In the genomic region with DNA sequence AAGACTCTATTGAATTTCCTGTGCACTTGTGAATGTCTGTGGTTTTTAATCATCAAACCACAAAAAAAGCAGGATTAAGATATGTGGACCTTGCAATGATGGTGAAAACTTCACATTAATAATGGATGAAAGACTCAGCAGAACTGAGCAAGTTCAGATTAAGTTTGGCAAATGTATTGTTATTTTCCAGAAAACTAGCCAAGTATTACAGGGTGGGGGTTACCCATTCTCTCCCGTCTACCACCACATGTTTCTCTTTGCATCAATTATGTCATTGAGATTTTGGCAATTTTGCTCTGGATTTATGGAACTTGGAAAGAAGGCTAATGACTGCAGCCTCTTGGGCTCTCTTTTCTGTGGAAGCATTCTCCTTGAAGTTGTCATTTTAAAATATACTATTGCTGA, we compare ENCODE assay signal across 27 cellular contexts.
A peak's percentile ranks its signal among the peaks of the same experiment; 100 is the strongest.
DNase-seq lines count a peak whose midpoint lies in the region; TF ChIP-seq lines count a peak whose summit lies in the region.
"Had no signal": no experiment of that assay in that cellular context is flagged by ENCODE, and none has a peak within 500 bp of the region (broad histone marks: within the 10 kb centered on the region; RNA-seq: fewer than 3 reads in every experiment).

No MANE protein-coding gene starts in this region.

- no peaks in the 10 kb centered on the region for H3K79me2 ChIP-seq in fibroblast of lung (ENCODE audit: control insufficient read depth, insufficient read depth, low read length)

- no peaks in the 10 kb centered on the region for H3K27me3 ChIP-seq in fibroblast of lung (ENCODE audit: control insufficient read depth, insufficient read depth, low read length)
- H3K27me3 ChIP-seq: colonic mucosa, ovary, thyroid gland had no signal

- no peak overlapping the region for H3K27ac ChIP-seq in fibroblast of lung (ENCODE audit: insufficient read depth, low read length)
- H3K27ac ChIP-seq: colonic mucosa, ovary, RWPE1, thyroid gland had no signal

- no peaks in the 10 kb centered on the region for H3K9me3 ChIP-seq in fibroblast of lung (ENCODE audit: control insufficient read depth, insufficient read depth, low read depth, low read length)
- H3K9me3 ChIP-seq: colonic mucosa, thyroid gland had no signal

- no peaks in the 10 kb centered on the region for H3K36me3 ChIP-seq in fibroblast of lung (ENCODE audit: control insufficient read depth, insufficient read depth, low read length)
- H3K36me3 ChIP-seq: colonic mucosa, ovary, thyroid gland had no signal

- no peak overlapping the region for H3K9ac ChIP-seq in fibroblast of lung (ENCODE audit: insufficient read depth, low read length)

- in situ Hi-C loops in ACHN (cut with HindIII; ENCODE audit: low pct_ligation_motif_present, low pct_unique_long_range_greater_than_20kb, low sequenced_read_pairs) = no loop called here

- no peaks in the 10 kb centered on the region for H3K4me1 ChIP-seq in fibroblast of lung (ENCODE audit: control insufficient read depth, extremely low read depth, insufficient read depth, low read length)
- H3K4me1 ChIP-seq: colonic mucosa, thyroid gland had no signal

- DNase-seq in EL (peak; percentile 41), RPMI7951 (ENCODE audit: low read depth) (peak; percentile 78), fibroblast of lung (ENCODE audit: low read depth in 2 of 2) (peak; percentile 62 to 98), non-pigmented ciliary epithelial cell (ENCODE audit: low read depth) (peak; percentile 65), GF-D8 (lab: John Stamatoyannopoulos, UW) (no peak), ACHN (no peak)
- DNase-seq in stimulated activated CD8-positive, alpha-beta memory T cell treated with anti-CD3 and anti-CD28 coated beads, Interleukin-4, amount 100 ng/mL, for 48 hours = no peak
- no peak for DNase-seq in stimulated activated CD4-positive, alpha-beta T cell treated with anti-CD3 and anti-CD28 coated beads, Interleukin-2, amount 100 ng/mL, for 48 hours
- DNase-seq: activated naive CD4-positive, alpha-beta T cell treated with anti-CD3 and anti-CD28 coated beads for 36 hours; activated T-cell treated with anti-CD3 and anti-CD28 coated beads, Interleukin-2, amount 50 U/mL, for 48 hours; anterior cingulate cortex; CD4-positive, alpha-beta memory T cell; colonic mucosa; DMS53; endodermal cell; H9; Karpas-422; mesendoderm; naive thymus-derived CD4-positive, alpha-beta T cell; NCI-H1105; NCI-H2107; NCI-H510A treated with DMSO at 0.1 percent for 48 hours; ovary; stimulated activated naive CD4-positive, alpha-beta T cell; T1000; thyroid gland had no signal

- H3K4me2 ChIP-seq in fibroblast of lung (ENCODE audit: extremely low read depth, insufficient read depth, low read length) = no peak overlapping the region

- no peak overlapping the region for H2AFZ ChIP-seq in fibroblast of lung (ENCODE audit: low read length)

- H4K20me1 ChIP-seq in fibroblast of lung (ENCODE audit: control insufficient read depth, extremely low read depth, insufficient read depth, low read length) = no peaks in the 10 kb centered on the region

- H3K4me3 ChIP-seq in fibroblast of lung (replicated peaks in 1 of 4; ENCODE audit: control extremely low read depth in 1 of 4, insufficient read depth in 1 of 4, low read depth in 3 of 4, low read length in 4 of 4) = no peak overlapping the region
- H3K4me3 ChIP-seq: colonic mucosa, ovary, thyroid gland had no signal

- TF ChIP-seq CTCF in fibroblast of lung (conservative IDR thresholded peaks at IDR 0.05 in 1 of 2, IDR thresholded peaks at IDR 0.05 in 1 of 2; ENCODE audit: low read depth in 1 of 2, low read length in 2 of 2) = no peak

Comparison
In these comparisons a context has a peak if more than half of its experiments do, and no peak if none do; other contexts are left out.
1. DNase-seq: peak in EL (single experiment), RPMI7951 (single experiment), fibroblast of lung (2 of 2) and non-pigmented ciliary epithelial cell (single experiment); none in stimulated activated CD8-positive, alpha-beta memory T cell treated with anti-CD3 and anti-CD28 coated beads, Interleukin-4, amount 100 ng/mL, for 48 hours (single experiment), GF-D8 (single experiment), ACHN (single experiment) and stimulated activated CD4-positive, alpha-beta T cell treated with anti-CD3 and anti-CD28 coated beads, Interleukin-2, amount 100 ng/mL, for 48 hours (0 of 2).